1 cellular context compared by ENCODE assay signal in genomic region chr7:13990319-13990983, GRCh38.
TF ChIP-seq lines count a peak whose summit lies in the region.

No MANE protein-coding gene starts in this region.

TF ChIP-seq in K562, 482 proteins besides CTCF, POLR2A, EP300 and RAD21 (continued from another document and continues in another):
- TF ChIP-seq ZNF592 (IDR thresholded peaks at IDR 0.05) (0 out of 2 replicates have a peak, but pooled peaks have one; percentile 49), E2F6 (IDR thresholded peaks at IDR 0.05; ENCODE audit: borderline replicate concordance in 1 of 2, extremely low read depth in 1 of 2, insufficient read depth in 1 of 2, insufficient read length in 1 of 2, low read depth in 1 of 2, low read length in 1 of 2, poor library complexity in 1 of 2, severe bottlenecking in 1 of 2) (no peak), RB1 (IDR thresholded peaks at IDR 0.05; ENCODE audit: low read depth) (0 out of 2 replicates have a peak, but pooled peaks have one; percentile 10), JUNB (CRISPR knock-in tag; conservative IDR thresholded peaks at IDR 0.05) (no peak), SREBF2 (CRISPR knock-in tag; IDR thresholded peaks at IDR 0.05) (no peak), MYBL2 (IDR thresholded peaks at IDR 0.05; ENCODE audit: low read depth) (peak; percentile 82), MYBL2 (CRISPR knock-in tag; IDR thresholded peaks at IDR 0.05; ENCODE audit: borderline replicate concordance) (no peak), KLF1 (tag; IDR thresholded peaks at IDR 0.05) (no peak), HINFP (tag; conservative IDR thresholded peaks at IDR 0.05; ENCODE audit: low read depth) (peak; percentile 5; the same call in 1 of the 2 replicates), ESRRA (IDR thresholded peaks at IDR 0.05; ENCODE audit: borderline replicate concordance, low read depth) (peak; percentile 56; the same call in 1 of the 2 replicates), DEAF1 (CRISPR knock-in tag; IDR thresholded peaks at IDR 0.05) (0 out of 2 replicates have a peak, but pooled peaks have one; percentile 5), MECOM (CRISPR knock-in tag; IDR thresholded peaks at IDR 0.05) (no peak), FOXK1 (CRISPR knock-in tag; IDR thresholded peaks at IDR 0.05; ENCODE audit: borderline replicate concordance) (no peak), MGA (IDR thresholded peaks at IDR 0.05) (peak; percentile 13; the same call in 1 of the 2 replicates), NR4A1 (CRISPR knock-in tag; IDR thresholded peaks at IDR 0.05) (no peak), NR4A1 (tag; IDR thresholded peaks at IDR 0.05) (no peak), CC2D1A (IDR thresholded peaks at IDR 0.05) (0 out of 2 replicates have a peak, but pooled peaks have one; percentile 6), POLR2AphosphoS5 (IDR thresholded peaks at IDR 0.05; ENCODE audit: control insufficient read depth, insufficient read depth, low read depth, low read length) (peak; percentile 54; the same call in 1 of the 2 replicates), TCF3 (CRISPR knock-in tag; IDR thresholded peaks at IDR 0.05) (0 out of 2 replicates have a peak, but pooled peaks have one; percentile 7), IRF2 (CRISPR knock-in tag; IDR thresholded peaks at IDR 0.05) (no peak), POLR2H (tag; IDR thresholded peaks at IDR 0.05; ENCODE audit: low read depth) (no peak), ATF6 (CRISPR knock-in tag; IDR thresholded peaks at IDR 0.05) (no peak), ARID3B (CRISPR knock-in tag; IDR thresholded peaks at IDR 0.05; ENCODE audit: borderline replicate concordance) (no peak), LARP7 (IDR thresholded peaks at IDR 0.05) (no peak), BMI1 (IDR thresholded peaks at IDR 0.05; ENCODE audit: low read length) (no peak), MAFF (IDR thresholded peaks at IDR 0.05; ENCODE audit: low read length) (no peak), NONO (IDR thresholded peaks at IDR 0.05; ENCODE audit: low read depth in 2 of 2, low read length in 1 of 2) (peak in 1 of 2 experiments; percentile 12; a peak in 1 of 4 replicates), NFIX (CRISPR knock-in tag; IDR thresholded peaks at IDR 0.05; ENCODE audit: low read depth) (no peak)
